ENCODE assay signal across 2 cellular contexts in genomic region chr6:149444360-149445094, GRCh38. TPM values are rescaled to one million over a fixed set of nuclear protein-coding genes. Genes with fewer than 3 reads are reported as not detected.
"Had no signal": no experiment of that assay in that cellular context is flagged by ENCODE, and none has a peak within 500 bp of the region (broad histone marks: within the 10 kb centered on the region; RNA-seq: fewer than 3 reads in every experiment).

No MANE protein-coding gene starts in this region.

RNA-seq across cellular contexts. Expression of gene ZC3H12D, which starts 40.3 kb away (rescaled TPM):
- total RNA-seq: osteocyte had no signal

RNA-seq across cellular contexts. Expression of gene SUMO4, which starts 44.5 kb away (rescaled TPM):
- polyA plus RNA-seq: stomach had no signal
